2 cellular contexts compared by ENCODE assay signal in the genomic region with DNA sequence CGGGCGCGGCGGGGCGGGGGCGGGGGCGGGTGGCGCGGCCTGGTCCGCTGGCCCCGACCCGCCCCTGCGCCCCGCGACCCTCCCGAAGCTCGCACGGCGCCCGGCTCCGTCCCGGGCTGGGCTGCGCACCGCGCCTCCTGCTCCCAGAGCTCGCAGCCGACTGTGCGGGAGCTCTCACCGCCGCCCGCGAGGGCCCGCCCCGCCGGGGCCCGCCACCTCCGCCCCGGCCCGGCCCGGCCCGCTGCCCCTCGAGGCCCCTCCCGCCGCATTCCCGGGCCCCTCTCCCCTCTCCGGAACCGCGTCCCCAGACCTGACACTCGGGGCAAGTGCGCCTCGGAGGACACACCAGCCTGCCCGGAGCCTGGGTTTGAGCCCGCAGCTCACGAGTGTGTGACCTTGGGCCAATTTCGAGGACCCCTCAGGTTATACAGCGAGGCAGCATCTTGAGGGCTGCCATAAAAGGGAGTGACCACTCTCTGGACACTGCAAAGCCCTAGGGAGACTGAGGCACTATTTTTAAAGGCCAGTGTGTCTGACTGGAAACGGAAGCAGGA.
TF ChIP-seq lines count a peak whose summit lies in the region.

No MANE protein-coding gene starts in this region.

TF ChIP-seq in SK-N-SH, 30 proteins besides CTCF, POLR2A, EP300 and RAD21:
- TF ChIP-seq, protein P1, sequence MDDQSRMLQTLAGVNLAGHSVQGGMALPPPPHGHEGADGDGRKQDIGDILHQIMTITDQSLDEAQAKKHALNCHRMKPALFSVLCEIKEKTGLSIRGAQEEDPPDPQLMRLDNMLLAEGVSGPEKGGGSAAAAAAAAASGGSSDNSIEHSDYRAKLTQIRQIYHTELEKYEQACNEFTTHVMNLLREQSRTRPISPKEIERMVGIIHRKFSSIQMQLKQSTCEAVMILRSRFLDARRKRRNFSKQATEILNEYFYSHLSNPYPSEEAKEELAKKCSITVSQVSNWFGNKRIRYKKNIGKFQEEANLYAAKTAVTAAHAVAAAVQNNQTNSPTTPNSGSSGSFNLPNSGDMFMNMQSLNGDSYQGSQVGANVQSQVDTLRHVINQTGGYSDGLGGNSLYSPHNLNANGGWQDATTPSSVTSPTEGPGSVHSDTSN (IDR thresholded peaks at IDR 0.05), result 0 out of 2 replicates have a peak, but pooled peaks have one; percentile 4
- no peak for TF ChIP-seq POLR2AphosphoS5 (IDR thresholded peaks at IDR 0.05; ENCODE audit: low read depth, low read length)

TF ChIP-seq in SK-N-SH treated with all-trans-retinoic acid at 6 μM for 48 hours, 23 proteins besides CTCF, POLR2A, EP300 and RAD21:
- TF ChIP-seq ZFP3 (CRISPR knock-in tag; IDR thresholded peaks at IDR 0.05) (no peak), ZFP30 (CRISPR knock-in tag; IDR thresholded peaks at IDR 0.05) (no peak), ZNF565 (CRISPR knock-in tag; conservative IDR thresholded peaks at IDR 0.05; ENCODE audit: low read depth) (no peak), ZNF70 (CRISPR knock-in tag; IDR thresholded peaks at IDR 0.05) (no peak), TOX (CRISPR knock-in tag; IDR thresholded peaks at IDR 0.05; ENCODE audit: borderline replicate concordance) (no peak), SNAI2 (CRISPR knock-in tag; IDR thresholded peaks at IDR 0.05) (no peak), RARB (CRISPR knock-in tag; IDR thresholded peaks at IDR 0.05) (no peak), BACH2 (CRISPR knock-in tag; IDR thresholded peaks at IDR 0.05; ENCODE audit: borderline replicate concordance) (no peak), CSDC2 (CRISPR knock-in tag; IDR thresholded peaks at IDR 0.05) (no peak), PPARA (CRISPR knock-in tag; IDR thresholded peaks at IDR 0.05; ENCODE audit: borderline replicate concordance) (no peak), ISL1 (CRISPR knock-in tag; IDR thresholded peaks at IDR 0.05) (no peak), GLIS3 (CRISPR knock-in tag; IDR thresholded peaks at IDR 0.05) (no peak), ZC3H10 (CRISPR knock-in tag; IDR thresholded peaks at IDR 0.05) (no peak), OSR1 (CRISPR knock-in tag; IDR thresholded peaks at IDR 0.05) (no peak), ESRRG (CRISPR knock-in tag; IDR thresholded peaks at IDR 0.05) (no peak)
- TF ChIP-seq, protein P2, sequence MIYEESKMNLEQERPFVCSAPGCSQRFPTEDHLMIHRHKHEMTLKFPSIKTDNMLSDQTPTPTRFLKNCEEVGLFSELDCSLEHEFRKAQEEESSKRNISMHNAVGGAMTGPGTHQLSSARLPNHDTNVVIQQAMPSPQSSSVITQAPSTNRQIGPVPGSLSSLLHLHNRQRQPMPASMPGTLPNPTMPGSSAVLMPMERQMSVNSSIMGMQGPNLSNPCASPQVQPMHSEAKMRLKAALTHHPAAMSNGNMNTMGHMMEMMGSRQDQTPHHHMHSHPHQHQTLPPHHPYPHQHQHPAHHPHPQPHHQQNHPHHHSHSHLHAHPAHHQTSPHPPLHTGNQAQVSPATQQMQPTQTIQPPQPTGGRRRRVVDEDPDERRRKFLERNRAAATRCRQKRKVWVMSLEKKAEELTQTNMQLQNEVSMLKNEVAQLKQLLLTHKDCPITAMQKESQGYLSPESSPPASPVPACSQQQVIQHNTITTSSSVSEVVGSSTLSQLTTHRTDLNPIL (CRISPR knock-in tag; IDR thresholded peaks at IDR 0.05; ENCODE audit: low read depth), result no peak
- TF ChIP-seq, protein P3, sequence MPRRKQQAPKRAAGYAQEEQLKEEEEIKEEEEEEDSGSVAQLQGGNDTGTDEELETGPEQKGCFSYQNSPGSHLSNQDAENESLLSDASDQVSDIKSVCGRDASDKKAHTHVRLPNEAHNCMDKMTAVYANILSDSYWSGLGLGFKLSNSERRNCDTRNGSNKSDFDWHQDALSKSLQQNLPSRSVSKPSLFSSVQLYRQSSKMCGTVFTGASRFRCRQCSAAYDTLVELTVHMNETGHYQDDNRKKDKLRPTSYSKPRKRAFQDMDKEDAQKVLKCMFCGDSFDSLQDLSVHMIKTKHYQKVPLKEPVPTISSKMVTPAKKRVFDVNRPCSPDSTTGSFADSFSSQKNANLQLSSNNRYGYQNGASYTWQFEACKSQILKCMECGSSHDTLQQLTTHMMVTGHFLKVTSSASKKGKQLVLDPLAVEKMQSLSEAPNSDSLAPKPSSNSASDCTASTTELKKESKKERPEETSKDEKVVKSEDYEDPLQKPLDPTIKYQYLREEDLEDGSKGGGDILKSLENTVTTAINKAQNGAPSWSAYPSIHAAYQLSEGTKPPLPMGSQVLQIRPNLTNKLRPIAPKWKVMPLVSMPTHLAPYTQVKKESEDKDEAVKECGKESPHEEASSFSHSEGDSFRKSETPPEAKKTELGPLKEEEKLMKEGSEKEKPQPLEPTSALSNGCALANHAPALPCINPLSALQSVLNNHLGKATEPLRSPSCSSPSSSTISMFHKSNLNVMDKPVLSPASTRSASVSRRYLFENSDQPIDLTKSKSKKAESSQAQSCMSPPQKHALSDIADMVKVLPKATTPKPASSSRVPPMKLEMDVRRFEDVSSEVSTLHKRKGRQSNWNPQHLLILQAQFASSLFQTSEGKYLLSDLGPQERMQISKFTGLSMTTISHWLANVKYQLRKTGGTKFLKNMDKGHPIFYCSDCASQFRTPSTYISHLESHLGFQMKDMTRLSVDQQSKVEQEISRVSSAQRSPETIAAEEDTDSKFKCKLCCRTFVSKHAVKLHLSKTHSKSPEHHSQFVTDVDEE (CRISPR knock-in tag; IDR thresholded peaks at IDR 0.05), result no peak
- TF ChIP-seq, protein P4, sequence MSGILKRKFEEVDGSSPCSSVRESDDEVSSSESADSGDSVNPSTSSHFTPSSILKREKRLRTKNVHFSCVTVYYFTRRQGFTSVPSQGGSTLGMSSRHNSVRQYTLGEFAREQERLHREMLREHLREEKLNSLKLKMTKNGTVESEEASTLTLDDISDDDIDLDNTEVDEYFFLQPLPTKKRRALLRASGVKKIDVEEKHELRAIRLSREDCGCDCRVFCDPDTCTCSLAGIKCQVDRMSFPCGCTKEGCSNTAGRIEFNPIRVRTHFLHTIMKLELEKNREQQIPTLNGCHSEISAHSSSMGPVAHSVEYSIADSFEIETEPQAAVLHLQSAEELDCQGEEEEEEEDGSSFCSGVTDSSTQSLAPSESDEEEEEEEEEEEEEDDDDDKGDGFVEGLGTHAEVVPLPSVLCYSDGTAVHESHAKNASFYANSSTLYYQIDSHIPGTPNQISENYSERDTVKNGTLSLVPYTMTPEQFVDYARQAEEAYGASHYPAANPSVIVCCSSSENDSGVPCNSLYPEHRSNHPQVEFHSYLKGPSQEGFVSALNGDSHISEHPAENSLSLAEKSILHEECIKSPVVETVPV (CRISPR knock-in tag; IDR thresholded peaks at IDR 0.05), result no peak
- TF ChIP-seq, protein P5, sequence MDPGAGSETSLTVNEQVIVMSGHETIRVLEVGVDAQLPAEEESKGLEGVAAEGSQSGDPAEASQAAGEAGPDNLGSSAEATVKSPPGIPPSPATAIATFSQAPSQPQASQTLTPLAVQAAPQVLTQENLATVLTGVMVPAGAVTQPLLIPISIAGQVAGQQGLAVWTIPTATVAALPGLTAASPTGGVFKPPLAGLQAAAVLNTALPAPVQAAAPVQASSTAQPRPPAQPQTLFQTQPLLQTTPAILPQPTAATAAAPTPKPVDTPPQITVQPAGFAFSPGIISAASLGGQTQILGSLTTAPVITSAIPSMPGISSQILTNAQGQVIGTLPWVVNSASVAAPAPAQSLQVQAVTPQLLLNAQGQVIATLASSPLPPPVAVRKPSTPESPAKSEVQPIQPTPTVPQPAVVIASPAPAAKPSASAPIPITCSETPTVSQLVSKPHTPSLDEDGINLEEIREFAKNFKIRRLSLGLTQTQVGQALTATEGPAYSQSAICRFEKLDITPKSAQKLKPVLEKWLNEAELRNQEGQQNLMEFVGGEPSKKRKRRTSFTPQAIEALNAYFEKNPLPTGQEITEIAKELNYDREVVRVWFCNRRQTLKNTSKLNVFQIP (CRISPR knock-in tag; IDR thresholded peaks at IDR 0.05; ENCODE audit: borderline replicate concordance, low read depth), result no peak
- TF ChIP-seq, protein P6, sequence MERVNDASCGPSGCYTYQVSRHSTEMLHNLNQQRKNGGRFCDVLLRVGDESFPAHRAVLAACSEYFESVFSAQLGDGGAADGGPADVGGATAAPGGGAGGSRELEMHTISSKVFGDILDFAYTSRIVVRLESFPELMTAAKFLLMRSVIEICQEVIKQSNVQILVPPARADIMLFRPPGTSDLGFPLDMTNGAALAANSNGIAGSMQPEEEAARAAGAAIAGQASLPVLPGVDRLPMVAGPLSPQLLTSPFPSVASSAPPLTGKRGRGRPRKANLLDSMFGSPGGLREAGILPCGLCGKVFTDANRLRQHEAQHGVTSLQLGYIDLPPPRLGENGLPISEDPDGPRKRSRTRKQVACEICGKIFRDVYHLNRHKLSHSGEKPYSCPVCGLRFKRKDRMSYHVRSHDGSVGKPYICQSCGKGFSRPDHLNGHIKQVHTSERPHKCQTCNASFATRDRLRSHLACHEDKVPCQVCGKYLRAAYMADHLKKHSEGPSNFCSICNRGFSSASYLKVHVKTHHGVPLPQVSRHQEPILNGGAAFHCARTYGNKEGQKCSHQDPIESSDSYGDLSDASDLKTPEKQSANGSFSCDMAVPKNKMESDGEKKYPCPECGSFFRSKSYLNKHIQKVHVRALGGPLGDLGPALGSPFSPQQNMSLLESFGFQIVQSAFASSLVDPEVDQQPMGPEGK (CRISPR knock-in tag; IDR thresholded peaks at IDR 0.05; ENCODE audit: borderline replicate concordance), result no peak
